ENCODE assay signal across 17 cellular contexts in genomic region chr17:57638284-57638683, GRCh38.
"Had no signal": no experiment of that assay in that cellular context is flagged by ENCODE, and none has a peak within 500 bp of the region (broad histone marks: within the 10 kb centered on the region; RNA-seq: fewer than 3 reads in every experiment).

No MANE protein-coding gene starts in this region.

- H3K27ac Mint-ChIP-seq: activated naive CD8-positive, alpha-beta T cell; activated T-helper 1 cell treated with anti-CD3 and anti-CD28 coated beads, Interleukin-12 subunit alpha, Interleukin-12 subunit beta, Interleukin-2, Interleukin-4 antibody, amounts not matched to agents 30 ng/mL and 10 ng/mL and 1 ng/mL, durations not matched to agents 14 hours and 24 hours and 36 hours; dendritic cell treated with granulocyte-macrophage colony-stimulating factor and Interleukin-4, amounts not matched to agents 40 ng/mL and 50 ng/mL, for 4 days; nephron progenitor cell; T-helper 2 cell treated with Interferon-gamma antibody and Interleukin-4, amounts not matched to agents 5 μg/mL and 100 μg/mL, for 36 hours; type B pancreatic cell; WTC11 had no signal

- H3K4me3 Mint-ChIP-seq: activated CD4-positive, alpha-beta memory T cell treated with anti-CD3 and anti-CD28 coated beads for 36 hours; activated naive CD8-positive, alpha-beta T cell; activated T-helper 1 cell treated with anti-CD3 and anti-CD28 coated beads, Interleukin-12 subunit alpha, Interleukin-12 subunit beta, Interleukin-2, Interleukin-4 antibody, amounts not matched to agents 30 ng/mL and 10 ng/mL and 1 ng/mL, durations not matched to agents 14 hours and 24 hours and 36 hours; dendritic cell treated with granulocyte-macrophage colony-stimulating factor and Interleukin-4, amounts not matched to agents 40 ng/mL and 50 ng/mL, for 4 days; nephron progenitor cell; T-helper 2 cell treated with Interferon-gamma antibody and Interleukin-4, amounts not matched to agents 5 μg/mL and 100 μg/mL, for 36 hours; type B pancreatic cell; WTC11 had no signal

- DNase-seq: activated CD4-positive, alpha-beta memory T cell treated with anti-CD3 and anti-CD28 coated beads for 36 hours; activated CD4-positive, alpha-beta T cell treated with anti-CD3 and anti-CD28 coated beads for 4 hours; activated T-cell treated with anti-CD3 and anti-CD28 coated beads for 4 hours; effector CD8-positive, alpha-beta T cell; mucosa of descending colon; nephron progenitor cell; occipital lobe; retina; stomach had no signal

- H3K9me3 ChIP-seq: esophagus muscularis mucosa, mucosa of descending colon, stomach had no signal

- H3K27ac ChIP-seq: esophagus muscularis mucosa had no signal

- H3K4me1 ChIP-seq: esophagus muscularis mucosa, stomach had no signal

- ATAC-seq: mucosa of descending colon, WTC11 had no signal

- H3K27me3 ChIP-seq: esophagus muscularis mucosa, stomach had no signal

- H3K27me3 Mint-ChIP-seq: activated CD4-positive, alpha-beta memory T cell treated with anti-CD3 and anti-CD28 coated beads for 36 hours; activated naive CD8-positive, alpha-beta T cell; dendritic cell treated with granulocyte-macrophage colony-stimulating factor and Interleukin-4, amounts not matched to agents 40 ng/mL and 50 ng/mL, for 4 days; memory B cell; type B pancreatic cell had no signal

- H3K9me3 Mint-ChIP-seq: activated CD4-positive, alpha-beta memory T cell treated with anti-CD3 and anti-CD28 coated beads for 36 hours; activated T-helper 1 cell treated with anti-CD3 and anti-CD28 coated beads, Interleukin-12 subunit alpha, Interleukin-12 subunit beta, Interleukin-2, Interleukin-4 antibody, amounts not matched to agents 30 ng/mL and 10 ng/mL and 1 ng/mL, durations not matched to agents 14 hours and 24 hours and 36 hours; nephron progenitor cell; T-helper 2 cell treated with Interferon-gamma antibody and Interleukin-4, amounts not matched to agents 5 μg/mL and 100 μg/mL, for 36 hours; type B pancreatic cell had no signal

- H3K4me3 ChIP-seq: esophagus muscularis mucosa, mucosa of descending colon, stomach had no signal
